In the genomic region with DNA sequence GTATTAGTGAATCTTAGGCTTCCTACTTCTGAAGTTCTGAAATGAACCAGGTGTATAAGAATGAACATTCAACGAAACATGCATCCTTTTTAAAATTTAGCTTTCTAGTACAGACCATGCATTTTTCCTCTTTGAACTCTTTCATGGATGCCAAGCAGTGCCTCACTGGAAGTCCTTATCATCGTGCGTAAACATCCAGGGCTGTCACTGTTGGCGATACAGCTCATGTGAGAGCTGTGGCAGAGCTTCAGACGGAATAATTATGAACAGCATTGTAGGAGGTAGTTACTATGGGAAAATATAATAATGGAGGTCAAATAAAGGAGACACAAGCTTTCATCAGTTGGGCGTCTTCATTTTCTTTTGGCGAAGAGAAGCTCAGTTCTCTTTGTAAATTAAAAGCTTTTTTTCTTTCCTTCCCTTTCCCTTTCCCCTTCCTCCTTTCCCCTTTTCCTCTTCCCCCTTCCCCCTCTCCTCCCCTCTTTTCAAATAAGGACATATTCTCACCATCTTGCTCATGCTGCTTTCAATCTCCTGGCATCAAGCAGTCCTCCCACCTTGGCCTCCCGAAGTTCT, we compare ENCODE assay signal across 19 cellular contexts.
DNase-seq lines count a peak whose midpoint lies in the region; ATAC-seq and TF ChIP-seq lines count a peak whose summit lies in the region.
"Had no signal": no experiment of that assay in that cellular context is flagged by ENCODE, and none has a peak within 500 bp of the region (broad histone marks: within the 10 kb centered on the region; RNA-seq: fewer than 3 reads in every experiment).

No MANE protein-coding gene starts in this region.

- peaks cover 14% of the 10 kb centered on the region for H3K36me3 Mint-ChIP-seq in T-helper 17 cell (ENCODE audit: low read depth)

- H4K20me1 ChIP-seq in hepatocyte (ENCODE audit: insufficient read depth, poor library complexity, severe bottlenecking): no peaks in the 10 kb centered on the region

- no peak overlapping the region for H3K4me2 ChIP-seq in hepatocyte
- H3K4me2 ChIP-seq: BLaER1 had no signal

- no peak overlapping the region for H3K27ac ChIP-seq in hepatocyte
- H3K27ac ChIP-seq in effector memory CD4-positive, alpha-beta T cell (ENCODE audit: insufficient read depth, low read length, poor library complexity, severe bottlenecking): no peak overlapping the region
- H3K27ac ChIP-seq: BLaER1, esophagus muscularis mucosa, sigmoid colon, SK-N-MC had no signal

- H3K27me3 Mint-ChIP-seq in T-helper 17 cell: no peaks in the 10 kb centered on the region

- no peaks in the 10 kb centered on the region for H3K36me3 ChIP-seq in hepatocyte (replicated peaks; ENCODE audit: insufficient read depth, low read depth)
- no peaks in the 10 kb centered on the region for H3K36me3 ChIP-seq in effector memory CD4-positive, alpha-beta T cell (ENCODE audit: control insufficient read depth, insufficient read depth, low read length)
- H3K36me3 ChIP-seq: sigmoid colon had no signal

- H3K79me2 ChIP-seq in hepatocyte: peaks cover 2% of the 10 kb centered on the region

- H3K4me1 Mint-ChIP-seq in T-helper 17 cell: peaks cover 47% of the 10 kb centered on the region

- H2AFZ ChIP-seq in hepatocyte: no peak overlapping the region

- no peak overlapping the region for H3K4me3 Mint-ChIP-seq in T-helper 17 cell
- H3K4me3 Mint-ChIP-seq: activated CD8-positive, alpha-beta T cell treated with anti-CD3 and anti-CD28 coated beads, Interleukin-2, amount 10 ng/mL, durations not matched to agents 7 days and 5 days had no signal

- 63% methylated on average over 8 of the region's 8 CpGs for whole genome bisulfite sequencing in hepatocyte (ENCODE audit: low lambda C conversion rate, missing lambda C conversion rate)

- no peaks in the 10 kb centered on the region for H3K27me3 ChIP-seq in hepatocyte
- no peaks in the 10 kb centered on the region for H3K27me3 ChIP-seq in effector memory CD4-positive, alpha-beta T cell (replicated peaks; ENCODE audit: control insufficient read depth, insufficient read depth, low read length, poor library complexity, severe bottlenecking)
- H3K27me3 ChIP-seq: BLaER1, esophagus muscularis mucosa, sigmoid colon had no signal

- no peaks in the 10 kb centered on the region for H3K9me2 ChIP-seq in hepatocyte (replicated peaks; ENCODE audit: insufficient read depth)

- TF ChIP-seq CTCF in hepatocyte (IDR thresholded peaks at IDR 0.05; ENCODE audit: poor library complexity): no peak

- H3K27ac Mint-ChIP-seq in T-helper 17 cell: peak overlapping the region; percentile 51
- H3K27ac Mint-ChIP-seq: activated CD8-positive, alpha-beta T cell treated with anti-CD3 and anti-CD28 coated beads, Interleukin-2, amount 10 ng/mL, durations not matched to agents 7 days and 5 days had no signal

- H3K4me3 ChIP-seq in hepatocyte: no peak overlapping the region
- no peak overlapping the region for H3K4me3 ChIP-seq in effector memory CD4-positive, alpha-beta T cell (ENCODE audit: insufficient read depth, low read depth, low read length, poor library complexity, severe bottlenecking)
- H3K4me3 ChIP-seq: BLaER1, esophagus muscularis mucosa, sigmoid colon, SK-N-MC had no signal

- H3K4me1 ChIP-seq in hepatocyte (ENCODE audit: insufficient read depth): no peaks in the 10 kb centered on the region
- H3K4me1 ChIP-seq in effector memory CD4-positive, alpha-beta T cell (ENCODE audit: control insufficient read depth, insufficient read depth, low read length, poor library complexity, severe bottlenecking): peaks cover 5% of the 10 kb centered on the region
- H3K4me1 ChIP-seq: BLaER1 had no signal

- no peak for ATAC-seq in T-helper 17 cell
- ATAC-seq: activated CD8-positive, alpha-beta T cell treated with anti-CD3 and anti-CD28 coated beads, Interleukin-2, amount 10 ng/mL, durations not matched to agents 7 days and 5 days had no signal

- no peaks in the 10 kb centered on the region for H3K9me3 ChIP-seq in T-helper 17 cell (ENCODE audit: control insufficient read depth, low read length, poor library complexity, severe bottlenecking)
- no peaks in the 10 kb centered on the region for H3K9me3 ChIP-seq in hepatocyte (ENCODE audit: low read depth)
- H3K9me3 ChIP-seq in effector memory CD4-positive, alpha-beta T cell (ENCODE audit: control insufficient read depth, low read length): no peaks in the 10 kb centered on the region
- H3K9me3 ChIP-seq: esophagus muscularis mucosa, sigmoid colon had no signal

- DNase-seq in NCI-H2227 (lab: John Stamatoyannopoulos, UW; ENCODE audit: unreplicated experiment) (peak; percentile 38), NCI-H2227 treated with DMSO at 0.1 percent for 48 hours (lab: John Stamatoyannopoulos, UW) (no peak), T-helper 17 cell (no peak), hepatocyte (ENCODE audit: low spot score) (peak; percentile 21), pons (ENCODE audit: low spot score) (peak; percentile 89), occipital lobe (lab: John Stamatoyannopoulos, UW) (no peak), SKM-1 treated with dmso at 0.1 percent for 144 hours (lab: John Stamatoyannopoulos, UW; ENCODE audit: unreplicated experiment) (no peak)
- DNase-seq in effector memory CD4-positive, alpha-beta T cell: no peak
- DNase-seq: activated CD4-positive, CD25-positive, alpha-beta regulatory T cell; activated CD8-positive, alpha-beta T cell treated with anti-CD3 and anti-CD28 coated beads, Interleukin-2, amount 10 ng/mL, durations not matched to agents 7 days and 5 days; activated naive CD4-positive, alpha-beta T cell treated with Interleukin-2 at 50 U/mL for 16 hours; activated T-cell treated with anti-CD3 and anti-CD28 coated beads, Interleukin-2, amount 50 U/mL, for 1 hour; Calu3; NCI-H2171; sigmoid colon; T-helper 9 cell had no signal

Comparison
In these comparisons a context has a peak if more than half of its experiments do, and no peak if none do; other contexts are left out.
1. DNase-seq: peak in NCI-H2227 (single experiment), hepatocyte (single experiment) and pons (single experiment); none in NCI-H2227 treated with DMSO at 0.1 percent for 48 hours (single experiment), T-helper 17 cell (0 of 3), effector memory CD4-positive, alpha-beta T cell (0 of 3), occipital lobe (single experiment) and SKM-1 treated with dmso at 0.1 percent for 144 hours (single experiment).